25 cellular contexts compared by ENCODE assay signal in the genomic region with DNA sequence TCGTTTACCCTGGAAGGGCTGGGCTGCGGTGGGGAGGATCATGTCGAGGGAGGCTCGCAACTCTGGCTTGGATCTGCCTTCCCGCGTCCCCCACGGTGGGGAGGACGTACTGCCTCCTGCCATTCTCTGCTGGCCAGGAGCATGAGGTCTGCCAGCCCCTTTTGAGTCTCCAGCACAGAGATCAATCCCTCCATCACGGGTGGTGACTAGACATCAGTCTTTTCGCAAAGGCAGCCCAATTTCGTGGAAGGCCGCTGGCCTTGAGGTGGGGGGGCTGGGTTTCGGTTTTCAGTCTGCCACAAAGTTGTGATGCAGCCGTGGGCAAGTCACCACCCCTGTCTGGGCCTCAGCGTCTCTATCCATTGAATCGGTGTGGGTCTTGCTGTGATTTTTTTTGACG.
"Had no signal": no experiment of that assay in that cellular context is flagged by ENCODE, and none has a peak within 500 bp of the region (broad histone marks: within the 10 kb centered on the region; RNA-seq: fewer than 3 reads in every experiment).

No MANE protein-coding gene starts in this region.

- DNase-seq: colonic mucosa; dermis blood vessel endothelial cell; effector memory CD4-positive, alpha-beta T cell; erythroblast; esophagus squamous epithelium; foreskin melanocyte; glutamatergic neuron; hippocampal formation; lower lobe of right lung; natural killer cell; stimulated activated CD4-positive, alpha-beta T cell treated with anti-CD3 and anti-CD28 coated beads, Interleukin-12 subunit alpha, Interleukin-12 subunit beta, amount 100 ng/mL, for 4 hours; stimulated activated CD4-positive, alpha-beta T cell treated with anti-CD3 and anti-CD28 coated beads, Interleukin-1b, Interleukin-23, amount 100 ng/mL, for 48 hours; stimulated activated CD4-positive, alpha-beta T cell treated with anti-CD3 and anti-CD28 coated beads, Interleukin-4, amount 100 ng/mL, for 1 hour; stimulated activated naive CD4-positive, alpha-beta T cell treated with Interleukin-2 at 50 U/mL for 16 hours; substantia nigra; tibial artery had no signal

- H3K36me3 Mint-ChIP-seq: natural killer cell; stimulated activated effector memory CD8-positive, alpha-beta T cell treated with anti-CD3 and anti-CD28 coated beads, Interleukin-12 subunit alpha, Interleukin-12 subunit beta, amount 100 ng/mL, for 72 hours had no signal

- H3K4me3 Mint-ChIP-seq: natural killer cell; neural crest cell; stimulated activated effector memory CD8-positive, alpha-beta T cell treated with anti-CD3 and anti-CD28 coated beads, Interleukin-12 subunit alpha, Interleukin-12 subunit beta, amount 100 ng/mL, for 72 hours had no signal

- H3K4me1 Mint-ChIP-seq: natural killer cell; stimulated activated effector memory CD8-positive, alpha-beta T cell treated with anti-CD3 and anti-CD28 coated beads, Interleukin-12 subunit alpha, Interleukin-12 subunit beta, amount 100 ng/mL, for 72 hours had no signal

- H3K9me3 Mint-ChIP-seq: natural killer cell; stimulated activated effector memory CD8-positive, alpha-beta T cell treated with anti-CD3 and anti-CD28 coated beads, Interleukin-12 subunit alpha, Interleukin-12 subunit beta, amount 100 ng/mL, for 72 hours had no signal

- H3K4me3 ChIP-seq: colonic mucosa, esophagus squamous epithelium, heart right ventricle, left ventricle myocardium inferior, lower lobe of right lung, prostate gland, right atrium auricular region, smooth muscle cell, testis, tibial artery, upper lobe of left lung had no signal

- H3K27ac ChIP-seq: colonic mucosa, esophagus squamous epithelium, heart right ventricle, left ventricle myocardium inferior, lower lobe of right lung, prostate gland, right atrium auricular region, testis, tibial artery, upper lobe of left lung had no signal

- H3K27ac Mint-ChIP-seq: natural killer cell; stimulated activated effector memory CD8-positive, alpha-beta T cell treated with anti-CD3 and anti-CD28 coated beads, Interleukin-12 subunit alpha, Interleukin-12 subunit beta, amount 100 ng/mL, for 72 hours had no signal
